ENCODE assay signal across 1 cellular context in the genomic region with DNA sequence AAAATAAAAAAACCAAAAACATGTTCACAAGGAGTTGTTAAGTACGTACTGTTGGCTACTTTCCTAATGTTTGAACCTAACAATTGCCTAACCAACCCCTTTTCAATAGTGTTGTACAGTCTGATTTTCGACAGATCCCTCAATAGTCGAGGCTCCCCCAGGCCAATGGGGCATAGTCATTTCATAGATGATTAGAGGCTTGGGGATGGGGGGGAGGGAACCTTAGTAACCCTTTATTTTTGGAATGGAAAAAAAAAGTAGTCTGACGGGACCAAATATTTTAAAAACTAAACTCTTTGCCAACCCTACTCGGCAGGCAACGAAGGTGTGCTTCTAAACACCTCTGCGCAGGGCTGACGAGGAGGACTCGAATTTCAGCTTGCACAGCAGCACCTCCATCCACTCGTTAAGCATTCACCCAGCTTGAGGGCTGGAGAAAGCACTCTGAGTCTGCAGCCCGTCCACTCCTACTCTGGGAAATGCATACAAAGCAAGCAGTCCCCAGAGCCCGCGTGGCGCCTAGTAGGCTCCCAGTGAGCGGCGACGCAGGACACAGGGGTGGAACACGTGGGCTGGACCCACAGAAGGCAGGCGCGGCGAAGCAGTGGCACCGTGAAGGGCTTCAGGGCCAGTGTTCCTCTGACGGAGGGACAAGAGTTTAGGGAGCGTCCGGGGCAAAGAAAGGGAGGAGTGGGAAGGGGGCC.
TF ChIP-seq lines count a peak whose summit lies in the region.

No MANE protein-coding gene starts in this region.

TF ChIP-seq in HepG2, 621 proteins besides CTCF, POLR2A, EP300 and RAD21 (continued from another document and continues in another):
- TF ChIP-seq GABPA (IDR thresholded peaks at IDR 0.05; ENCODE audit: low read depth, low read length), result no peak
- no peak for TF ChIP-seq GABPA (CRISPR knock-in tag; IDR thresholded peaks at IDR 0.05; ENCODE audit: low read depth)
- TF ChIP-seq ZNF512 (CRISPR knock-in tag; IDR thresholded peaks at IDR 0.05), result no peak
- TF ChIP-seq ZNF615 (CRISPR knock-in tag; IDR thresholded peaks at IDR 0.05; ENCODE audit: borderline replicate concordance), result no peak
- no peak for TF ChIP-seq RFX1 (IDR thresholded peaks at IDR 0.05)
- 0 out of 2 replicates have a peak, but pooled peaks have one; percentile 57 for TF ChIP-seq HOXA9 (CRISPR knock-in tag; IDR thresholded peaks at IDR 0.05; ENCODE audit: borderline replicate concordance)
- no peak for TF ChIP-seq SMC3 (IDR thresholded peaks at IDR 0.05; ENCODE audit: low read length)
- no peak for TF ChIP-seq SATB2 (CRISPR knock-in tag; IDR thresholded peaks at IDR 0.05)
- TF ChIP-seq NFIB (CRISPR knock-in tag; IDR thresholded peaks at IDR 0.05; ENCODE audit: borderline replicate concordance), result no peak
- TF ChIP-seq ZNF224 (CRISPR knock-in tag; IDR thresholded peaks at IDR 0.05), result no peak
- no peak for TF ChIP-seq SMYD3 (CRISPR knock-in tag; IDR thresholded peaks at IDR 0.05)
- no peak for TF ChIP-seq ZNF775 (CRISPR knock-in tag; IDR thresholded peaks at IDR 0.05; ENCODE audit: borderline replicate concordance)
- TF ChIP-seq SETDB1 (CRISPR knock-in tag; IDR thresholded peaks at IDR 0.05; ENCODE audit: borderline replicate concordance), result no peak
- no peak for TF ChIP-seq RFX3 (CRISPR knock-in tag; IDR thresholded peaks at IDR 0.05)
- TF ChIP-seq ZNF318 (CRISPR knock-in tag; IDR thresholded peaks at IDR 0.05), result no peak
- TF ChIP-seq ZMAT3 (CRISPR knock-in tag; conservative IDR thresholded peaks at IDR 0.05), result no peak
- TF ChIP-seq ZNF362 (CRISPR knock-in tag; IDR thresholded peaks at IDR 0.05; ENCODE audit: borderline replicate concordance), result no peak
- TF ChIP-seq CHCHD3 (CRISPR knock-in tag; IDR thresholded peaks at IDR 0.05), result no peak
- TF ChIP-seq ZNF816 (CRISPR knock-in tag; IDR thresholded peaks at IDR 0.05; ENCODE audit: borderline replicate concordance), result no peak
- TF ChIP-seq PBX3 (CRISPR knock-in tag; IDR thresholded peaks at IDR 0.05; ENCODE audit: borderline replicate concordance), result 0 out of 2 replicates have a peak, but pooled peaks have one; percentile 16
- TF ChIP-seq ZFX (CRISPR knock-in tag; IDR thresholded peaks at IDR 0.05; ENCODE audit: low read depth), result no peak
- no peak for TF ChIP-seq SPEN (CRISPR knock-in tag; IDR thresholded peaks at IDR 0.05; ENCODE audit: low read depth)
- TF ChIP-seq ZBTB42 (CRISPR knock-in tag; IDR thresholded peaks at IDR 0.05), result 0 out of 2 replicates have a peak, but pooled peaks have one; percentile 52
- TF ChIP-seq, protein P1, sequence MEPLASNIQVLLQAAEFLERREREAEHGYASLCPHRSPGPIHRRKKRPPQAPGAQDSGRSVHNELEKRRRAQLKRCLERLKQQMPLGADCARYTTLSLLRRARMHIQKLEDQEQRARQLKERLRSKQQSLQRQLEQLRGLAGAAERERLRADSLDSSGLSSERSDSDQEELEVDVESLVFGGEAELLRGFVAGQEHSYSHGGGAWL (CRISPR knock-in tag; IDR thresholded peaks at IDR 0.05), result no peak
- TF ChIP-seq SRSF9 (IDR thresholded peaks at IDR 0.05; ENCODE audit: borderline replicate concordance, insufficient read depth, low read depth, low read length, poor library complexity, severe bottlenecking), result no peak
- TF ChIP-seq NFRKB (IDR thresholded peaks at IDR 0.05), result no peak
- no peak for TF ChIP-seq FOXO4 (CRISPR knock-in tag; conservative IDR thresholded peaks at IDR 0.05)
- TF ChIP-seq, protein P2, sequence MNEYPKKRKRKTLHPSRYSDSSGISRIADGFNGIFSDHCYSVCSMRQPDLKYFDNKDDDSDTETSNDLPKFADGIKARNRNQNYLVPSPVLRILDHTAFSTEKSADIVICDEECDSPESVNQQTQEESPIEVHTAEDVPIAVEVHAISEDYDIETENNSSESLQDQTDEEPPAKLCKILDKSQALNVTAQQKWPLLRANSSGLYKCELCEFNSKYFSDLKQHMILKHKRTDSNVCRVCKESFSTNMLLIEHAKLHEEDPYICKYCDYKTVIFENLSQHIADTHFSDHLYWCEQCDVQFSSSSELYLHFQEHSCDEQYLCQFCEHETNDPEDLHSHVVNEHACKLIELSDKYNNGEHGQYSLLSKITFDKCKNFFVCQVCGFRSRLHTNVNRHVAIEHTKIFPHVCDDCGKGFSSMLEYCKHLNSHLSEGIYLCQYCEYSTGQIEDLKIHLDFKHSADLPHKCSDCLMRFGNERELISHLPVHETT (CRISPR knock-in tag; conservative IDR thresholded peaks at IDR 0.05), result no peak
- TF ChIP-seq ARNT (IDR thresholded peaks at IDR 0.05), result no peak
- TF ChIP-seq NPAS2 (CRISPR knock-in tag; IDR thresholded peaks at IDR 0.05; ENCODE audit: borderline replicate concordance), result no peak
- TF ChIP-seq POLR2G (IDR thresholded peaks at IDR 0.05; ENCODE audit: low read depth, low read length), result no peak
- no peak for TF ChIP-seq DNMT3B (CRISPR knock-in tag; conservative IDR thresholded peaks at IDR 0.05)
- TF ChIP-seq REPIN1 (CRISPR knock-in tag; IDR thresholded peaks at IDR 0.05; ENCODE audit: borderline replicate concordance, low read depth), result no peak
- TF ChIP-seq KLF9 (CRISPR knock-in tag; IDR thresholded peaks at IDR 0.05; ENCODE audit: low read depth), result no peak
- TF ChIP-seq ZNF704 (CRISPR knock-in tag; IDR thresholded peaks at IDR 0.05; ENCODE audit: borderline replicate concordance), result peak; percentile 66; the same call in 1 of the 2 replicates
- TF ChIP-seq ZBTB33 (CRISPR knock-in tag; IDR thresholded peaks at IDR 0.05), result no peak
